ENCODE assay signal across 2 cellular contexts in genomic region chr7:75962607-75963382, GRCh38.
TF ChIP-seq lines count a peak whose summit lies in the region.

No MANE protein-coding gene starts in this region.

TF ChIP-seq in IMR-90, 13 proteins besides CTCF, POLR2A, EP300 and RAD21:
- TF ChIP-seq MXI1 (IDR thresholded peaks at IDR 0.05; ENCODE audit: borderline replicate concordance, low read depth, low read length) (no peak), CHD1 (IDR thresholded peaks at IDR 0.05; ENCODE audit: low read depth, low read length) (no peak), BHLHE40 (IDR thresholded peaks at IDR 0.05; ENCODE audit: low read depth, low read length) (no peak), NFE2L2 (IDR thresholded peaks at IDR 0.05; ENCODE audit: low read depth, low read length) (no peak), FOS (IDR thresholded peaks at IDR 0.05; ENCODE audit: low read depth, low read length) (no peak), CEBPB (IDR thresholded peaks at IDR 0.05; ENCODE audit: low read depth, low read length) (0 out of 2 replicates have a peak, but pooled peaks have one; percentile 48), MAZ (IDR thresholded peaks at IDR 0.05; ENCODE audit: borderline replicate concordance, low read depth, low read length) (no peak), MAFK (IDR thresholded peaks at IDR 0.05; ENCODE audit: low read depth, low read length) (peak; percentile 51), SMC3 (IDR thresholded peaks at IDR 0.05; ENCODE audit: low read depth, low read length) (no peak), USF2 (IDR thresholded peaks at IDR 0.05; ENCODE audit: low read depth, low read length) (peak; percentile 67), RFX5 (IDR thresholded peaks at IDR 0.05; ENCODE audit: low read depth, low read length) (no peak), RCOR1 (IDR thresholded peaks at IDR 0.05; ENCODE audit: insufficient replicate concordance, low read length) (no peak), ELK1 (IDR thresholded peaks at IDR 0.05; ENCODE audit: borderline replicate concordance, low read depth, low read length) (no peak)
TF ChIP-seq in IMR-90: peak in this region for 3.

TF ChIP-seq in HepG2, 621 proteins besides CTCF, POLR2A, EP300 and RAD21 (continues in another document):
- TF ChIP-seq GATA4 (IDR thresholded peaks at IDR 0.05; ENCODE audit: borderline replicate concordance, low read depth) (peak; percentile 63; the same call in 1 of the 2 replicates), ZNF350 (CRISPR knock-in tag; IDR thresholded peaks at IDR 0.05; ENCODE audit: borderline replicate concordance, low read depth) (peak; percentile 57; the same call in 1 of the 2 replicates), FOXO1 (CRISPR knock-in tag; IDR thresholded peaks at IDR 0.05) (peak; percentile 58), ZSCAN30 (CRISPR knock-in tag; IDR thresholded peaks at IDR 0.05) (0 out of 2 replicates have a peak, but pooled peaks have one; percentile 57), SPEN (CRISPR knock-in tag; IDR thresholded peaks at IDR 0.05; ENCODE audit: low read depth) (0 out of 2 replicates have a peak, but pooled peaks have one; percentile 21), ZBTB3 (CRISPR knock-in tag; IDR thresholded peaks at IDR 0.05; ENCODE audit: borderline replicate concordance, low read depth) (0 out of 2 replicates have a peak, but pooled peaks have one; percentile 80), ZNF24 (IDR thresholded peaks at IDR 0.05) (no peak), NR2F2 (IDR thresholded peaks at IDR 0.05; ENCODE audit: borderline replicate concordance, low read depth) (peak; percentile 92), FOXP4 (CRISPR knock-in tag; IDR thresholded peaks at IDR 0.05) (peak; percentile 34; the same call in 1 of the 2 replicates), ZFX (CRISPR knock-in tag; IDR thresholded peaks at IDR 0.05; ENCODE audit: low read depth) (peak; percentile 71), ATF5 (CRISPR knock-in tag; IDR thresholded peaks at IDR 0.05; ENCODE audit: low read depth) (no peak), MBNL3 (CRISPR knock-in tag; conservative IDR thresholded peaks at IDR 0.05) (no peak), FOXA3 (CRISPR knock-in tag; IDR thresholded peaks at IDR 0.05) (peak; percentile 59; the same call in 1 of the 2 replicates), NONO (IDR thresholded peaks at IDR 0.05) (no peak), NONO (CRISPR knock-in tag; conservative IDR thresholded peaks at IDR 0.05) (peak; percentile 68), ZMYM4 (CRISPR knock-in tag; IDR thresholded peaks at IDR 0.05) (peak; percentile 71), KLF9 (CRISPR knock-in tag; IDR thresholded peaks at IDR 0.05; ENCODE audit: low read depth) (no peak), ZBTB7A (CRISPR knock-in tag; IDR thresholded peaks at IDR 0.05) (no peak), ZNF556 (CRISPR knock-in tag; IDR thresholded peaks at IDR 0.05; ENCODE audit: borderline replicate concordance) (peak; percentile 57; the same call in 1 of the 2 replicates), ATF7 (IDR thresholded peaks at IDR 0.05) (no peak), ATF7 (CRISPR knock-in tag; IDR thresholded peaks at IDR 0.05) (peak; percentile 25; the same call in 1 of the 2 replicates), RXRA (CRISPR knock-in tag; IDR thresholded peaks at IDR 0.05) (peak; percentile 69; the same call in 1 of the 2 replicates), ZNF672 (CRISPR knock-in tag; IDR thresholded peaks at IDR 0.05) (0 out of 2 replicates have a peak, but pooled peaks have one; percentile 14), ATF2 (CRISPR knock-in tag; IDR thresholded peaks at IDR 0.05) (0 out of 2 replicates have a peak, but pooled peaks have one; percentile 29), TARDBP (CRISPR knock-in tag; IDR thresholded peaks at IDR 0.05) (peak; percentile 83), ZBTB33 (CRISPR knock-in tag; IDR thresholded peaks at IDR 0.05) (peak; percentile 64)
- TF ChIP-seq, protein P1, sequence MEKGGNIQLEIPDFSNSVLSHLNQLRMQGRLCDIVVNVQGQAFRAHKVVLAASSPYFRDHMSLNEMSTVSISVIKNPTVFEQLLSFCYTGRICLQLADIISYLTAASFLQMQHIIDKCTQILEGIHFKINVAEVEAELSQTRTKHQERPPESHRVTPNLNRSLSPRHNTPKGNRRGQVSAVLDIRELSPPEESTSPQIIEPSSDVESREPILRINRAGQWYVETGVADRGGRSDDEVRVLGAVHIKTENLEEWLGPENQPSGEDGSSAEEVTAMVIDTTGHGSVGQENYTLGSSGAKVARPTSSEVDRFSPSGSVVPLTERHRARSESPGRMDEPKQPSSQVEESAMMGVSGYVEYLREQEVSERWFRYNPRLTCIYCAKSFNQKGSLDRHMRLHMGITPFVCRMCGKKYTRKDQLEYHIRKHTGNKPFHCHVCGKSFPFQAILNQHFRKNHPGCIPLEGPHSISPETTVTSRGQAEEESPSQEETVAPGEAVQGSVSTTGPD (CRISPR knock-in tag; IDR thresholded peaks at IDR 0.05), result no peak
- TF ChIP-seq, protein P2, sequence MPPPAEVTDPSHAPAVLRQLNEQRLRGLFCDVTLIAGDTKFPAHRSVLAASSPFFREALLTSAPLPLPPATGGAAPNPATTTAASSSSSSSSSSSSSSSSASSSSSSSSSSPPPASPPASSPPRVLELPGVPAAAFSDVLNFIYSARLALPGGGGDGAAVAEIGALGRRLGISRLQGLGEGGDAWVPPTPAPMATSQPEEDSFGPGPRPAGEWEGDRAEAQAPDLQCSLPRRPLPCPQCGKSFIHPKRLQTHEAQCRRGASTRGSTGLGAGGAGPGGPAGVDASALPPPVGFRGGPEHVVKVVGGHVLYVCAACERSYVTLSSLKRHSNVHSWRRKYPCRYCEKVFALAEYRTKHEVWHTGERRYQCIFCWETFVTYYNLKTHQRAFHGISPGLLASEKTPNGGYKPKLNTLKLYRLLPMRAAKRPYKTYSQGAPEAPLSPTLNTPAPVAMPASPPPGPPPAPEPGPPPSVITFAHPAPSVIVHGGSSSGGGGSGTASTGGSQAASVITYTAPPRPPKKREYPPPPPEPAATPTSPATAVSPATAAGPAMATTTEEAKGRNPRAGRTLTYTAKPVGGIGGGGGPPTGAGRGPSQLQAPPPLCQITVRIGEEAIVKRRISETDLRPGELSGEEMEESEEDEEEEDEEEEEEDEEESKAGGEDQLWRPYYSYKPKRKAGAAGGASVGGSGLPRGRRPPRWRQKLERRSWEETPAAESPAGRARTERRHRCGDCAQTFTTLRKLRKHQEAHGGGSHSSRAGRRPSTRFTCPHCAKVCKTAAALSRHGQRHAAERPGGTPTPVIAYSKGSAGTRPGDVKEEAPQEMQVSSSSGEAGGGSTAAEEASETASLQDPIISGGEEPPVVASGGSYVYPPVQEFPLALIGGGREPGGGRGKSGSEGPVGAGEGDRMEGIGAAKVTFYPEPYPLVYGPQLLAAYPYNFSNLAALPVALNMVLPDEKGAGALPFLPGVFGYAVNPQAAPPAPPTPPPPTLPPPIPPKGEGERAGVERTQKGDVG (CRISPR knock-in tag; IDR thresholded peaks at IDR 0.05; ENCODE audit: borderline replicate concordance), result peak; percentile 79; the same call in 1 of the 2 replicates
- TF ChIP-seq, protein P3, sequence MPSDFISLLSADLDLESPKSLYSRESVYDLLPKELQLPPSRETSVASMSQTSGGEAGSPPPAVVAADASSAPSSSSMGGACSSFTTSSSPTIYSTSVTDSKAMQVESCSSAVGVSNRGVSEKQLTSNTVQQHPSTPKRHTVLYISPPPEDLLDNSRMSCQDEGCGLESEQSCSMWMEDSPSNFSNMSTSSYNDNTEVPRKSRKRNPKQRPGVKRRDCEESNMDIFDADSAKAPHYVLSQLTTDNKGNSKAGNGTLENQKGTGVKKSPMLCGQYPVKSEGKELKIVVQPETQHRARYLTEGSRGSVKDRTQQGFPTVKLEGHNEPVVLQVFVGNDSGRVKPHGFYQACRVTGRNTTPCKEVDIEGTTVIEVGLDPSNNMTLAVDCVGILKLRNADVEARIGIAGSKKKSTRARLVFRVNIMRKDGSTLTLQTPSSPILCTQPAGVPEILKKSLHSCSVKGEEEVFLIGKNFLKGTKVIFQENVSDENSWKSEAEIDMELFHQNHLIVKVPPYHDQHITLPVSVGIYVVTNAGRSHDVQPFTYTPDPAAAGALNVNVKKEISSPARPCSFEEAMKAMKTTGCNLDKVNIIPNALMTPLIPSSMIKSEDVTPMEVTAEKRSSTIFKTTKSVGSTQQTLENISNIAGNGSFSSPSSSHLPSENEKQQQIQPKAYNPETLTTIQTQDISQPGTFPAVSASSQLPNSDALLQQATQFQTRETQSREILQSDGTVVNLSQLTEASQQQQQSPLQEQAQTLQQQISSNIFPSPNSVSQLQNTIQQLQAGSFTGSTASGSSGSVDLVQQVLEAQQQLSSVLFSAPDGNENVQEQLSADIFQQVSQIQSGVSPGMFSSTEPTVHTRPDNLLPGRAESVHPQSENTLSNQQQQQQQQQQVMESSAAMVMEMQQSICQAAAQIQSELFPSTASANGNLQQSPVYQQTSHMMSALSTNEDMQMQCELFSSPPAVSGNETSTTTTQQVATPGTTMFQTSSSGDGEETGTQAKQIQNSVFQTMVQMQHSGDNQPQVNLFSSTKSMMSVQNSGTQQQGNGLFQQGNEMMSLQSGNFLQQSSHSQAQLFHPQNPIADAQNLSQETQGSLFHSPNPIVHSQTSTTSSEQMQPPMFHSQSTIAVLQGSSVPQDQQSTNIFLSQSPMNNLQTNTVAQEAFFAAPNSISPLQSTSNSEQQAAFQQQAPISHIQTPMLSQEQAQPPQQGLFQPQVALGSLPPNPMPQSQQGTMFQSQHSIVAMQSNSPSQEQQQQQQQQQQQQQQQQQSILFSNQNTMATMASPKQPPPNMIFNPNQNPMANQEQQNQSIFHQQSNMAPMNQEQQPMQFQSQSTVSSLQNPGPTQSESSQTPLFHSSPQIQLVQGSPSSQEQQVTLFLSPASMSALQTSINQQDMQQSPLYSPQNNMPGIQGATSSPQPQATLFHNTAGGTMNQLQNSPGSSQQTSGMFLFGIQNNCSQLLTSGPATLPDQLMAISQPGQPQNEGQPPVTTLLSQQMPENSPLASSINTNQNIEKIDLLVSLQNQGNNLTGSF (CRISPR knock-in tag; IDR thresholded peaks at IDR 0.05), result no peak
- TF ChIP-seq, protein P4, sequence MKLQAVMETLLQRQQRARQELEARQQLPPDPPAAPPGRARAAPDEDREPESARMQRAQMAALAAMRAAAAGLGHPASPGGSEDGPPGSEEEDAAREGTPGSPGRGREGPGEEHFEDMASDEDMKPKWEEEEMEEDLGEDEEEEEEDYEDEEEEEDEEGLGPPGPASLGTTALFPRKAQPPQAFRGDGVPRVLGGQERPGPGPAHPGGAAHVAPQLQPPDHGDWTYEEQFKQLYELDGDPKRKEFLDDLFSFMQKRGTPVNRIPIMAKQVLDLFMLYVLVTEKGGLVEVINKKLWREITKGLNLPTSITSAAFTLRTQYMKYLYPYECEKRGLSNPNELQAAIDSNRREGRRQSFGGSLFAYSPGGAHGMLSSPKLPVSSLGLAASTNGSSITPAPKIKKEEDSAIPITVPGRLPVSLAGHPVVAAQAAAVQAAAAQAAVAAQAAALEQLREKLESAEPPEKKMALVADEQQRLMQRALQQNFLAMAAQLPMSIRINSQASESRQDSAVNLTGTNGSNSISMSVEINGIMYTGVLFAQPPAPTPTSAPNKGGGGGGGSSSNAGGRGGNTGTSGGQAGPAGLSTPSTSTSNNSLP (IDR thresholded peaks at IDR 0.05; ENCODE audit: low read depth, low read length), result peak; percentile 53; the same call in 1 of the 2 replicates
- TF ChIP-seq, protein P5, sequence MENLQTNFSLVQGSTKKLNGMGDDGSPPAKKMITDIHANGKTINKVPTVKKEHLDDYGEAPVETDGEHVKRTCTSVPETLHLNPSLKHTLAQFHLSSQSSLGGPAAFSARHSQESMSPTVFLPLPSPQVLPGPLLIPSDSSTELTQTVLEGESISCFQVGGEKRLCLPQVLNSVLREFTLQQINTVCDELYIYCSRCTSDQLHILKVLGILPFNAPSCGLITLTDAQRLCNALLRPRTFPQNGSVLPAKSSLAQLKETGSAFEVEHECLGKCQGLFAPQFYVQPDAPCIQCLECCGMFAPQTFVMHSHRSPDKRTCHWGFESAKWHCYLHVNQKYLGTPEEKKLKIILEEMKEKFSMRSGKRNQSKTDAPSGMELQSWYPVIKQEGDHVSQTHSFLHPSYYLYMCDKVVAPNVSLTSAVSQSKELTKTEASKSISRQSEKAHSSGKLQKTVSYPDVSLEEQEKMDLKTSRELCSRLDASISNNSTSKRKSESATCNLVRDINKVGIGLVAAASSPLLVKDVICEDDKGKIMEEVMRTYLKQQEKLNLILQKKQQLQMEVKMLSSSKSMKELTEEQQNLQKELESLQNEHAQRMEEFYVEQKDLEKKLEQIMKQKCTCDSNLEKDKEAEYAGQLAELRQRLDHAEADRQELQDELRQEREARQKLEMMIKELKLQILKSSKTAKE (CRISPR knock-in tag; IDR thresholded peaks at IDR 0.05; ENCODE audit: borderline replicate concordance), result peak; percentile 74
